In genomic region chr12:54039417-54040147, GRCh38 we compare ENCODE assay signal across 21 cellular contexts. TPM values are rescaled to one million over a fixed set of nuclear protein-coding genes. Genes with fewer than 3 reads are reported as not detected.
DNase-seq lines count a peak whose midpoint lies in the region; ATAC-seq and TF ChIP-seq lines count a peak whose summit lies in the region.
"Had no signal": no experiment of that assay in that cellular context is flagged by ENCODE, and none has a peak within 500 bp of the region (broad histone marks: within the 10 kb centered on the region; RNA-seq: fewer than 3 reads in every experiment).

No MANE protein-coding gene starts in this region.

- H3K4me1 ChIP-seq in left ventricle myocardium inferior: peaks cover under 1% of the 10 kb centered on the region
- H3K4me1 ChIP-seq in esophagus muscularis mucosa: peaks cover 1 to 26% (median 13%) of the 10 kb centered on the region in 4 donors
- no peaks in the 10 kb centered on the region for H3K4me1 ChIP-seq in neural progenitor cell

- no peak for TF ChIP-seq POLR2A in esophagus muscularis mucosa (IDR thresholded peaks at IDR 0.05; ENCODE audit: low read depth)

- no peak overlapping the region for H3K9ac ChIP-seq in neural progenitor cell

- H3K36me3 ChIP-seq in left ventricle myocardium inferior (no peaks in the 10 kb centered on the region), esophagus muscularis mucosa (no peaks in the 10 kb centered on the region), neural progenitor cell (no peaks in the 10 kb centered on the region)
- H3K36me3 ChIP-seq: brain microvascular endothelial cell, neutrophil, spleen had no signal

- intact Hi-C loops in left cardiac atrium (cut with DNase I): no loop called here
- intact Hi-C loops in left ventricle myocardium inferior (cut with micrococcal nuclease): no loop called here
- intact Hi-C loops in esophagus muscularis mucosa (cut with DNase I): no loop called here

- H2AFZ ChIP-seq in neural progenitor cell (replicated peaks): no peak overlapping the region

- H3K79me2 ChIP-seq in neural progenitor cell (ENCODE audit: low read depth): no peaks in the 10 kb centered on the region

- peaks cover 33% of the 10 kb centered on the region for H4K20me1 ChIP-seq in neural progenitor cell (ENCODE audit: low read depth)

- H3F3A ChIP-seq in neural progenitor cell (ENCODE audit: low read depth): no peaks in the 10 kb centered on the region

- H3K9me3 Mint-ChIP-seq in neural progenitor cell: peaks cover 8% of the 10 kb centered on the region
- H3K9me3 Mint-ChIP-seq: CD4-positive, alpha-beta T cell; stimulated activated naive CD8-positive, alpha-beta T cell treated with anti-CD3 and anti-CD28 coated beads, Interleukin-15, amount 100 ng/mL, for 72 hours had no signal

- H3K27me3 ChIP-seq in left ventricle myocardium inferior (ENCODE audit: low read depth) (peaks cover 99% of the 10 kb centered on the region), esophagus muscularis mucosa (peaks cover 0 to 22% (median 0%) of the 10 kb centered on the region in 4 donors), neural progenitor cell (peaks cover 100% of the 10 kb centered on the region)
- H3K27me3 ChIP-seq: MG63 had no signal

- TF ChIP-seq CTCF in left ventricle myocardium inferior (IDR thresholded peaks at IDR 0.05; ENCODE audit: borderline replicate concordance) (no peak), esophagus muscularis mucosa (IDR thresholded peaks at IDR 0.05) (no peak), neural progenitor cell (IDR thresholded peaks at IDR 0.05) (no peak)

- no peak overlapping the region for H3K27ac Mint-ChIP-seq in neural progenitor cell
- H3K27ac Mint-ChIP-seq: CD4-positive, alpha-beta T cell; stimulated activated naive CD8-positive, alpha-beta T cell treated with anti-CD3 and anti-CD28 coated beads, Interleukin-15, amount 100 ng/mL, for 72 hours; T-helper 17 cell had no signal

- no peak for TF ChIP-seq EP300 in esophagus muscularis mucosa (IDR thresholded peaks at IDR 0.05)

- H3K4me3 Mint-ChIP-seq in neural progenitor cell: no peak overlapping the region
- H3K4me3 Mint-ChIP-seq: CD4-positive, alpha-beta T cell; stimulated activated naive CD8-positive, alpha-beta T cell treated with anti-CD3 and anti-CD28 coated beads, Interleukin-15, amount 100 ng/mL, for 72 hours; T-helper 17 cell had no signal

- H3K27ac ChIP-seq in left ventricle myocardium inferior (replicated peaks): no peak overlapping the region
- peak overlapping the region in 3 of 4 donors; percentile 29 to 69 (median 60) for H3K27ac ChIP-seq in esophagus muscularis mucosa (replicated peaks in 1 of 4)
- no peak overlapping the region for H3K27ac ChIP-seq in neural progenitor cell
- no peak overlapping the region for H3K27ac ChIP-seq in caudate nucleus (ENCODE audit: low read depth, low read length)
- H3K27ac ChIP-seq: A549, brain microvascular endothelial cell, neutrophil, spleen had no signal

- no peak overlapping the region for H3K4me2 ChIP-seq in neural progenitor cell
- H3K4me2 ChIP-seq: A549 had no signal

- WGBS in esophagus muscularis mucosa: 51% methylated on average over 16 of the region's 16 CpGs

- H3K9me3 ChIP-seq in left ventricle myocardium inferior (replicated peaks) (no peaks in the 10 kb centered on the region), esophagus muscularis mucosa (no peaks in the 10 kb centered on the region), neural progenitor cell (ENCODE audit: low read depth) (no peaks in the 10 kb centered on the region)
- H3K9me3 ChIP-seq: A549, MG63, neutrophil, spleen had no signal

- no peaks in the 10 kb centered on the region for H3K36me3 Mint-ChIP-seq in neural progenitor cell

- H3K4me1 Mint-ChIP-seq in neural progenitor cell: no peaks in the 10 kb centered on the region

- ATAC-seq in left cardiac atrium (peak; percentile 62 to 63), GM21825 (IDR thresholded peaks at IDR 0.05; ENCODE audit: unreplicated experiment) (no peak), GM18517 (IDR thresholded peaks at IDR 0.05; ENCODE audit: unreplicated experiment) (no peak)
- ATAC-seq: stimulated activated naive CD8-positive, alpha-beta T cell treated with anti-CD3 and anti-CD28 coated beads, Interleukin-15, amount 100 ng/mL, for 72 hours; T-helper 17 cell had no signal

- H3K27me3 Mint-ChIP-seq in neural progenitor cell (ENCODE audit: insufficient read depth, low read depth): peaks cover 92% of the 10 kb centered on the region

- H3K4me3 ChIP-seq in left ventricle myocardium inferior: no peak overlapping the region
- H3K4me3 ChIP-seq in esophagus muscularis mucosa: peak overlapping the region in 3 of 4 donors; percentile 6 to 30 (median 21)
- H3K4me3 ChIP-seq in neural progenitor cell: no peak overlapping the region
- H3K4me3 ChIP-seq: A549, MG63, spleen had no signal

- DNase-seq in left cardiac atrium (no peak), left ventricle myocardium inferior (no peak), esophagus muscularis mucosa (ENCODE audit: extremely low spot score) (no peak), neural progenitor cell (ENCODE audit: low spot score) (peak; percentile 11), caudate nucleus (lab: John Stamatoyannopoulos, UW) (no peak)
- DNase-seq in activated CD4-positive, alpha-beta T cell treated with anti-CD3 and anti-CD28 coated beads for 1 hour: no peak
- DNase-seq: activated CD4-positive, CD25-positive, alpha-beta regulatory T cell treated with anti-CD3 and anti-CD28 coated beads, Interleukin-2, amount 50 U/mL, for 72 hours; activated CD8-positive, alpha-beta memory T cell treated with anti-CD3 and anti-CD28 coated beads, Interleukin-2, amount 50 U/mL, for 48 hours; activated naive CD4-positive, alpha-beta T cell treated with Interleukin-2 at 50 U/mL for 16 hours; brain microvascular endothelial cell; CD4-positive, alpha-beta T cell; MG63; NCI-H2029; spleen; stimulated activated naive CD8-positive, alpha-beta T cell treated with anti-CD3 and anti-CD28 coated beads, Interleukin-15, amount 100 ng/mL, for 72 hours; T-helper 17 cell had no signal

RNA-seq across cellular contexts. Expression of gene HOXC5, which starts 6.7 kb away (rescaled TPM):
- not detected for total RNA-seq in left cardiac atrium
- not detected for total RNA-seq in left ventricle myocardium inferior
- 1 to 10 TPM in 1 of 4 donors, under 1 TPM in 1, not detected in 2; 0.83 to 2.0 TPM for total RNA-seq in esophagus muscularis mucosa
- not detected in 2 replicates for total RNA-seq in neural progenitor cell (ENCODE audit: low replicate concordance)
- total RNA-seq: CD4-positive, alpha-beta T cell; lung microvascular endothelial cell; spleen; T-helper 17 cell had no signal

RNA-seq across cellular contexts. Expression of gene HOXC6, which starts 11.3 kb away (rescaled TPM):
- total RNA-seq in left cardiac atrium (under 1 TPM in 1 of 2 donors, not detected in 1; 0.50 TPM), left ventricle myocardium inferior (not detected), esophagus muscularis mucosa (under 1 TPM in 3 of 4 donors, not detected in 1; 0.23 to 0.42 (median 0.32) TPM), neural progenitor cell (ENCODE audit: low replicate concordance) (not detected in 2 replicates)
- total RNA-seq: CD4-positive, alpha-beta T cell; lung microvascular endothelial cell; T-helper 17 cell had no signal

RNA-seq across cellular contexts. Expression of gene HOXC4, which starts 14.1 kb away (rescaled TPM):
- total RNA-seq in left cardiac atrium: under 1 TPM; 0.16 to 0.35 TPM
- total RNA-seq in left ventricle myocardium inferior: not detected
- total RNA-seq in esophagus muscularis mucosa: 1 to 10 TPM in 3 of 4 donors, under 1 TPM in 1; 0.83 to 3.6 (median 2.5) TPM
- not detected in 2 replicates for total RNA-seq in neural progenitor cell (ENCODE audit: low replicate concordance)
- total RNA-seq: CD4-positive, alpha-beta T cell; lung microvascular endothelial cell; T-helper 17 cell had no signal

RNA-seq across cellular contexts. Expression of gene HOXC8, which starts 30.8 kb away (rescaled TPM):
- total RNA-seq in left cardiac atrium: not detected
- total RNA-seq in left ventricle myocardium inferior: not detected
- total RNA-seq in esophagus muscularis mucosa: not detected
- not detected in 2 replicates for total RNA-seq in neural progenitor cell (ENCODE audit: low replicate concordance)
- total RNA-seq: CD4-positive, alpha-beta T cell; lung microvascular endothelial cell; spleen; T-helper 17 cell had no signal

RNA-seq across cellular contexts. Expression of gene HOXC9, which starts 39.6 kb away (rescaled TPM):
- not detected for total RNA-seq in left cardiac atrium
- not detected for total RNA-seq in left ventricle myocardium inferior
- not detected for total RNA-seq in esophagus muscularis mucosa
- not detected in 2 replicates for total RNA-seq in neural progenitor cell (ENCODE audit: low replicate concordance)
- total RNA-seq: CD4-positive, alpha-beta T cell; lung microvascular endothelial cell; spleen; T-helper 17 cell had no signal

Comparison
In these comparisons a context has a peak if more than half of its experiments do, and no peak if none do; other contexts are left out.
1. ATAC-seq: peak in left cardiac atrium (2 of 2); none in GM21825 (single experiment) and GM18517 (single experiment).
2. H3K27ac ChIP-seq: peak in esophagus muscularis mucosa (3 of 4); none in left ventricle myocardium inferior (single experiment), neural progenitor cell (single experiment) and caudate nucleus (single experiment).
3. H3K4me3 ChIP-seq: peak in esophagus muscularis mucosa (3 of 4); none in left ventricle myocardium inferior (single experiment) and neural progenitor cell (single experiment).